ENCODE assay signal across 1 cellular context in genomic region chr12:115988193-115988592, GRCh38.
TF ChIP-seq lines count a peak whose summit lies in the region.

No MANE protein-coding gene starts in this region.

TF ChIP-seq in WTC11, 78 proteins besides CTCF, POLR2A, EP300 and RAD21:
- no peak for TF ChIP-seq MLX (CRISPR knock-in tag; IDR thresholded peaks at IDR 0.05)
- no peak for TF ChIP-seq ZNF396 (CRISPR knock-in tag; IDR thresholded peaks at IDR 0.05; ENCODE audit: borderline replicate concordance)
- TF ChIP-seq AR (CRISPR knock-in tag; IDR thresholded peaks at IDR 0.05): no peak
- TF ChIP-seq ELF4 (CRISPR knock-in tag; IDR thresholded peaks at IDR 0.05; ENCODE audit: low read depth): no peak
- no peak for TF ChIP-seq NFATC4 (CRISPR knock-in tag; IDR thresholded peaks at IDR 0.05)
- TF ChIP-seq ZNF512 (CRISPR knock-in tag; IDR thresholded peaks at IDR 0.05; ENCODE audit: borderline replicate concordance): no peak
- TF ChIP-seq ZSCAN18 (CRISPR knock-in tag; IDR thresholded peaks at IDR 0.05): no peak
- no peak for TF ChIP-seq SP1 (CRISPR knock-in tag; conservative IDR thresholded peaks at IDR 0.05)
- TF ChIP-seq RORB (CRISPR knock-in tag; IDR thresholded peaks at IDR 0.05): no peak
- TF ChIP-seq USF1 (CRISPR knock-in tag; IDR thresholded peaks at IDR 0.05): no peak
- no peak for TF ChIP-seq E2F1 (CRISPR knock-in tag; IDR thresholded peaks at IDR 0.05)
- TF ChIP-seq NR1H2 (CRISPR knock-in tag; IDR thresholded peaks at IDR 0.05): no peak
- TF ChIP-seq ETV6 (CRISPR knock-in tag; IDR thresholded peaks at IDR 0.05): no peak
- no peak for TF ChIP-seq FOXP4 (CRISPR knock-in tag; IDR thresholded peaks at IDR 0.05)
